Comparison of ENCODE assay signal across 9 cellular contexts in genomic region chr15:38671675-38672141, GRCh38.
A peak's percentile ranks its signal among the peaks of the same experiment; 100 is the strongest.
DNase-seq lines count a peak whose midpoint lies in the region; ATAC-seq and TF ChIP-seq lines count a peak whose summit lies in the region.
"Had no signal": no experiment of that assay in that cellular context is flagged by ENCODE, and none has a peak within 500 bp of the region (broad histone marks: within the 10 kb centered on the region; RNA-seq: fewer than 3 reads in every experiment).

No MANE protein-coding gene starts in this region.

- intact Hi-C loops in left ventricle myocardium inferior (cut with micrococcal nuclease), result no loop called here

- H3K4me3 ChIP-seq in urinary bladder (ENCODE audit: low read depth, low read length), result no peak overlapping the region
- H3K4me3 ChIP-seq in left ventricle myocardium inferior, result no peak overlapping the region
- H3K4me3 ChIP-seq in SJCRH30, result no peak overlapping the region

- H3K9me3 ChIP-seq in left ventricle myocardium inferior (replicated peaks), result no peaks in the 10 kb centered on the region
- no peaks in the 10 kb centered on the region for H3K9me3 ChIP-seq in SJCRH30 (replicated peaks)

- peaks cover 11% of the 10 kb centered on the region for H3K27me3 ChIP-seq in left ventricle myocardium inferior (ENCODE audit: low read depth)
- H3K27me3 ChIP-seq in SJCRH30, result peaks cover 5% of the 10 kb centered on the region; the same call in 1 of the 2 replicates

- ATAC-seq in HG03159 (IDR thresholded peaks at IDR 0.05; ENCODE audit: unreplicated experiment), result peak; percentile 61

- H3K36me3 ChIP-seq in urinary bladder (ENCODE audit: insufficient read depth) (no peaks in the 10 kb centered on the region), left ventricle myocardium inferior (no peaks in the 10 kb centered on the region), SJCRH30 (no peaks in the 10 kb centered on the region)

- no peak for TF ChIP-seq CTCF in left ventricle myocardium inferior (IDR thresholded peaks at IDR 0.05; ENCODE audit: borderline replicate concordance)

- H3K4me1 ChIP-seq in urinary bladder (ENCODE audit: insufficient read depth) (no peaks in the 10 kb centered on the region), left ventricle myocardium inferior (no peaks in the 10 kb centered on the region), SJCRH30 (no peaks in the 10 kb centered on the region)

- WGBS in urinary bladder, result 86% methylated on average over 5 of the region's 5 CpGs

- DNase-seq in activated naive CD4-positive, alpha-beta T cell treated with Interleukin-2 at 50 U/mL for 16 hours, result peak; percentile 50
- no peak for DNase-seq in activated naive CD4-positive, alpha-beta T cell (lab: John Stamatoyannopoulos, UW)
- DNase-seq in activated T-helper 9 cell treated with anti-CD3 and anti-CD28 coated beads, Interleukin-2, amount 50 U/mL, for 16 hours (ENCODE audit: low read depth), result peak; percentile 26
- no peak for DNase-seq in left ventricle myocardium inferior
- no peak for DNase-seq in DMS153 (lab: John Stamatoyannopoulos, UW)
- no peak for DNase-seq in SJCRH30

- H3K27ac ChIP-seq in urinary bladder (ENCODE audit: low read depth), result peak overlapping the region; percentile 11
- no peak overlapping the region for H3K27ac ChIP-seq in left ventricle myocardium inferior (replicated peaks)
- H3K27ac ChIP-seq in SJCRH30, result no peak overlapping the region
- H3K27ac ChIP-seq: C4-2B had no signal

Comparison
In these comparisons a context has a peak if more than half of its experiments do, and no peak if none do; other contexts are left out.
1. DNase-seq: peak in activated naive CD4-positive, alpha-beta T cell treated with Interleukin-2 at 50 U/mL for 16 hours (single experiment) and activated T-helper 9 cell treated with anti-CD3 and anti-CD28 coated beads, Interleukin-2, amount 50 U/mL, for 16 hours (single experiment); none in activated naive CD4-positive, alpha-beta T cell (0 of 4), left ventricle myocardium inferior (single experiment), DMS153 (single experiment) and SJCRH30 (0 of 2).